11 cellular contexts compared by ENCODE assay signal in genomic region chr16:69520800-69521602, GRCh38. TPM values are rescaled to one million over a fixed set of nuclear protein-coding genes. Genes with fewer than 3 reads are reported as not detected.
DNase-seq lines count a peak whose midpoint lies in the region; ATAC-seq, FAIRE-seq and TF ChIP-seq lines count a peak whose summit lies in the region.
"Had no signal": no experiment of that assay in that cellular context is flagged by ENCODE, and none has a peak within 500 bp of the region (broad histone marks: within the 10 kb centered on the region; RNA-seq: fewer than 3 reads in every experiment).

No MANE protein-coding gene starts in this region.

- no peak overlapping the region for H2AK5ac ChIP-seq in H9 (ENCODE audit: insufficient read length, low read length)

- no peak for TF ChIP-seq POLR2A in GM12892 (IDR thresholded peaks at IDR 0.05; ENCODE audit: low read depth, low read length)

- no peaks in the 10 kb centered on the region for H3K27me3 ChIP-seq in keratinocyte (ENCODE audit: control insufficient read depth, extremely low read depth, insufficient read depth, low read length)
- H3K27me3 ChIP-seq in H7 (ENCODE audit: control insufficient read depth, insufficient read depth, low read length), result no peaks in the 10 kb centered on the region
- no peaks in the 10 kb centered on the region for H3K27me3 ChIP-seq in H9 (ENCODE audit: insufficient read depth, low read length)
- H3K27me3 ChIP-seq: uterus had no signal

- no peak overlapping the region for H2BK15ac ChIP-seq in H9 (ENCODE audit: low read depth, low read length)

- WGBS in H9 (ENCODE audit: extremely low coverage, insufficient read length, low lambda C conversion rate), result no CpG with 5 or more reads among the region's 3 CpGs

- no peak overlapping the region for H3T11ph ChIP-seq in H9 (ENCODE audit: low read length)

- no peak overlapping the region for H2BK12ac ChIP-seq in H9 (ENCODE audit: insufficient read length, low read depth, low read length)

- TF ChIP-seq CTCF in keratinocyte (optimal IDR thresholded peaks at IDR 0.05 in 1 of 3, IDR thresholded peaks at IDR 0.05 in 1 of 3, conservative IDR thresholded peaks at IDR 0.05 in 1 of 3; ENCODE audit: extremely low read depth in 1 of 3, insufficient read depth in 2 of 3, low read length in 3 of 3), result no peak
- TF ChIP-seq CTCF in H9 (conservative IDR thresholded peaks at IDR 0.05), result no peak

- H3K36me3 Mint-ChIP-seq in H9 (ENCODE audit: insufficient read depth in 1 of 3, low read depth in 3 of 3), result no peaks in the 10 kb centered on the region

- H4K5ac ChIP-seq in H9 (ENCODE audit: insufficient read length, low read depth, low read length), result no peak overlapping the region

- no peak overlapping the region for H3K14ac ChIP-seq in H9 (ENCODE audit: insufficient read depth, low read length)

- no peak overlapping the region for H3K9ac ChIP-seq in keratinocyte (ENCODE audit: control insufficient read depth, extremely low read depth, insufficient read depth, low read length)
- H3K9ac ChIP-seq in H9 (ENCODE audit: extremely low read depth, insufficient read length, low read length), result no peak overlapping the region

- H3K27ac ChIP-seq in keratinocyte (ENCODE audit: control insufficient read depth, insufficient read depth, low read length) (no peak overlapping the region), H9 (ENCODE audit: insufficient read length, low read depth, low read length) (no peak overlapping the region)
- H3K27ac ChIP-seq: neutrophil, uterus had no signal

- H3K4me3 ChIP-seq in keratinocyte (ENCODE audit: control insufficient read depth in 2 of 3, extremely low read depth in 1 of 3, insufficient read depth in 2 of 3, low read depth in 1 of 3, low read length in 3 of 3) (no peak overlapping the region), H7 (ENCODE audit: insufficient read depth, low read depth, low read length) (no peak overlapping the region)
- H3K4me3 ChIP-seq: uterus had no signal

- H3K36me3 ChIP-seq in keratinocyte (ENCODE audit: control insufficient read depth in 2 of 2, extremely low read depth in 1 of 2, insufficient read depth in 2 of 2, low read length in 2 of 2) (no peaks in the 10 kb centered on the region), H7 (replicated peaks; ENCODE audit: control insufficient read depth, insufficient read depth, low read length) (no peaks in the 10 kb centered on the region)
- H3K36me3 ChIP-seq: neutrophil, uterus had no signal

- H2BK120ac ChIP-seq in H9 (ENCODE audit: low read depth, low read length, poor library complexity, severe bottlenecking), result no peak overlapping the region

- no peaks in the 10 kb centered on the region; a peak in 1 of 5 replicates for H3K9me3 Mint-ChIP-seq in H9

- H3K79me2 ChIP-seq in keratinocyte (ENCODE audit: control insufficient read depth, insufficient read depth, low read length) (no peaks in the 10 kb centered on the region), H9 (ENCODE audit: insufficient read depth, low read length) (no peaks in the 10 kb centered on the region)

- H3K4me1 Mint-ChIP-seq in H9, result peaks cover 9 to 21% of the 10 kb centered on the region in 2 experiments

- H3K4me2 ChIP-seq in keratinocyte (ENCODE audit: control insufficient read depth, extremely low read depth, insufficient read depth, low read depth, low read length) (no peak overlapping the region), H9 (ENCODE audit: insufficient read depth, insufficient read length, low read length) (no peak overlapping the region)

- no peak for DNase-seq in GM12892 (ENCODE audit: insufficient read length)
- peak; percentile 22 for DNase-seq in RPMI7951 (ENCODE audit: low read depth)
- DNase-seq in keratinocyte (ENCODE audit: low read depth, low spot score), result no peak
- DNase-seq in H7, result no peak
- no peak for DNase-seq in H9
- no peak for DNase-seq in 8988T
- DNase-seq: uterus had no signal

- no peaks in the 10 kb centered on the region for H3K9me3 ChIP-seq in keratinocyte (ENCODE audit: control insufficient read depth, low read depth, low read length)
- H3K9me3 ChIP-seq in H9 (ENCODE audit: control insufficient read depth, low read depth, low read length), result no peaks in the 10 kb centered on the region
- H3K9me3 ChIP-seq: neutrophil, uterus had no signal

- peak overlapping the region; percentile 27 for H2AFZ ChIP-seq in keratinocyte (ENCODE audit: control insufficient read depth, low read length)
- no peak overlapping the region for H2AFZ ChIP-seq in H9 (ENCODE audit: low read length)

- H3K23me2 ChIP-seq in H9 (ENCODE audit: insufficient read length, low read depth, low read length, poor library complexity, severe bottlenecking), result no peaks in the 10 kb centered on the region

- H3K9me1 ChIP-seq in keratinocyte (ENCODE audit: control insufficient read depth, extremely low read depth, insufficient read depth, low read length), result no peaks in the 10 kb centered on the region

- dilution Hi-C loops in keratinocyte (cut with MboI; ENCODE audit: extremely low pct_ligation_motif_present, low sequenced_read_pairs), result no loop called here

- no peak overlapping the region for H4K91ac ChIP-seq in H9 (ENCODE audit: insufficient read length, low read depth, low read length)

- no peak overlapping the region for H3K4me3 Mint-ChIP-seq in H9

- no peak overlapping the region for H3K18ac ChIP-seq in H9 (ENCODE audit: insufficient read length, low read depth, low read length)

- no peaks in the 10 kb centered on the region for H3K79me1 ChIP-seq in H9 (ENCODE audit: insufficient read depth, low read depth, low read length, poor library complexity, severe bottlenecking)

- H3K56ac ChIP-seq in H9 (ENCODE audit: insufficient read length, low read depth, low read length), result no peak overlapping the region

- H4K20me1 ChIP-seq in keratinocyte (ENCODE audit: control insufficient read depth, extremely low read depth, insufficient read depth, low read length) (no peaks in the 10 kb centered on the region), H9 (ENCODE audit: control insufficient read depth, insufficient read depth, insufficient read length) (no peaks in the 10 kb centered on the region)

- FAIRE-seq in GM12892 (lab: Jason Lieb, UNC), result peak; percentile 67
- FAIRE-seq in keratinocyte (lab: Jason Lieb, UNC), result no peak

- H3K23ac ChIP-seq in H9 (ENCODE audit: insufficient read length, low read depth, low read length), result no peak overlapping the region

- H3K4me1 ChIP-seq in keratinocyte (ENCODE audit: control insufficient read depth, extremely low read depth, insufficient read depth, low read length), result peaks cover 7% of the 10 kb centered on the region
- H3K4me1 ChIP-seq in H9 (ENCODE audit: insufficient read depth, low read length), result no peaks in the 10 kb centered on the region
- H3K4me1 ChIP-seq: uterus had no signal

- H2BK20ac ChIP-seq in H9 (ENCODE audit: low read depth, low read length, poor library complexity, severe bottlenecking), result no peak overlapping the region

- no peak overlapping the region for H4K8ac ChIP-seq in H9 (replicated peaks; ENCODE audit: insufficient read length, low read depth, low read length)

- H3K27me3 Mint-ChIP-seq in H9 (ENCODE audit: low read depth), result peaks cover 3% of the 10 kb centered on the region; the same call in 1 of the 2 replicates

- no peak overlapping the region for H2BK5ac ChIP-seq in H9 (ENCODE audit: insufficient read length, low read length)

- peak; percentile 62 for ATAC-seq in GM21717 (IDR thresholded peaks at IDR 0.05; ENCODE audit: unreplicated experiment)
- ATAC-seq in HG03378 (IDR thresholded peaks at IDR 0.05; ENCODE audit: unreplicated experiment), result no peak
- ATAC-seq: activated CD4-positive, CD25-positive, alpha-beta regulatory T cell treated with anti-CD3 and anti-CD28 coated beads, Interleukin-2, amount 50 U/mL, for 24 hours had no signal

- H3K4ac ChIP-seq in H9 (ENCODE audit: low read depth, low read length), result no peak overlapping the region

- no peak overlapping the region for H3K27ac Mint-ChIP-seq in H9

RNA-seq across cellular contexts. Expression of gene NFAT5, which starts 44.8 kb away (rescaled TPM):
- 16.9 TPM for polyA plus RNA-seq in GM12892 (2012; ENCODE audit: missing spikeins)
- 10.7 and 11.9 TPM in 2 replicates for total RNA-seq in RPMI7951 (2014; rRNA removed; shearing (Covaris generic))
- polyA plus RNA-seq in keratinocyte, result 21.2 to 24.9 TPM (median 23.1 TPM) in 3 replicates
- 41.5 TPM for polyA plus RNA-seq in keratinocyte (2011; ENCODE audit: low read depth)
- 4.4 and 9.4 TPM in 2 replicates for polyA plus RNA-seq in keratinocyte (2011; cell fraction: cytosol; rRNA removed)
- polyA plus RNA-seq in keratinocyte (2011; cell fraction: nucleus; rRNA removed), result 56.9 and 59.9 TPM in 2 replicates
- polyA plus RNA-seq in keratinocyte (2012; ENCODE audit: low replicate concordance), result 6.6 and 16.2 TPM in 2 replicates
- polyA minus RNA-seq in keratinocyte, result 24.4 to 109 TPM (median 49.1 TPM) in 3 replicates
- 14.4 TPM for polyA minus RNA-seq in keratinocyte (2011; cell fraction: cytosol; rRNA and poly(A)+ RNA removed)
- 67.6 and 136 TPM in 2 replicates for polyA minus RNA-seq in keratinocyte (2011; cell fraction: nucleus; rRNA and poly(A)+ RNA removed)
- total RNA-seq in H7 (2014; rRNA removed; shearing (Covaris generic)), result 7.0 and 10.9 TPM in 2 replicates
- 16.7 and 21.0 TPM in 2 replicates for total RNA-seq in H9 (2021)
